In the genomic region with DNA sequence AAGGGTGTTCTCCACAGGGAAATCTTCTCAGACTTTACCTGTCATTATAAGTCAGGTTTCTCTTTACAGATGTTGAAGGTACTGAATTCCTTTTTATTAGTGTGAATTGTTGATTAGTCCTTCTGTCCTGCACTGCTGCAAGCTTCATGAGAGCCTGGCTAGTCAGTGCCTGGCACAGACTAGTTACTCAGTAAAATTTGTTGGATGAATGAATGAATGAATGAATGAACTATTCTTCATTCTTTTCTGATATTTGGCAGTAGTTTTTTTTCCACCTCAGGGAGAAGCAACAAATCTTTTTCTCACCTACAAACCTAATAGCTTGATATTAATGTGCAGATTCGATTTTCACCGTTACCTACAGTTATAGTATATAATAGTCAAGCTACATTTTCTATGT, we compare ENCODE assay signal across 32 cellular contexts.
DNase-seq lines count a peak whose midpoint lies in the region; ATAC-seq, FAIRE-seq and TF ChIP-seq lines count a peak whose summit lies in the region.
"Had no signal": no experiment of that assay in that cellular context is flagged by ENCODE, and none has a peak within 500 bp of the region (broad histone marks: within the 10 kb centered on the region; RNA-seq: fewer than 3 reads in every experiment).

No MANE protein-coding gene starts in this region.

- ATAC-seq in HepG2 (no peak), right lobe of liver (no peak), GM12878 (no peak), K562 (no peak), GM18505 (IDR thresholded peaks at IDR 0.05; ENCODE audit: unreplicated experiment) (no peak)
- ATAC-seq: A549; CD8-positive, alpha-beta T cell had no signal

- RAD21 ChIA-PET in GM12878 (lab: Charles Lee; ENCODE audit: unreplicated experiment), result interaction anchor here (0.8 to 5.3 kb wide), 9 partner anchors 570 to 984 kb away, joined by 3 to 92 read pairs (median 9); no protein-coding TSS in a partner anchor

- FAIRE-seq in HepG2 (lab: Jason Lieb, UNC) (no peak), GM12878 (lab: Jason Lieb, UNC) (no peak), K562 (lab: Jason Lieb, UNC) (no peak)
- FAIRE-seq: A204.1, A549, D721Med had no signal

- no peak for TF ChIP-seq POLR2A in HepG2 (IDR thresholded peaks at IDR 0.05; ENCODE audit: insufficient read depth in 1 of 2, low read depth in 2 of 2, low read length in 2 of 2)
- TF ChIP-seq POLR2A in right lobe of liver (IDR thresholded peaks at IDR 0.05), result no peak
- TF ChIP-seq POLR2A in GM12878 (IDR thresholded peaks at IDR 0.05; ENCODE audit: low read depth, low read length), result no peak
- no peak for TF ChIP-seq POLR2A in K562 (conservative IDR thresholded peaks at IDR 0.05)
- no peak for TF ChIP-seq POLR2A in GM18505 (IDR thresholded peaks at IDR 0.05; ENCODE audit: borderline replicate concordance, extremely low read depth, insufficient read depth, insufficient read length)

- H3K4me2 ChIP-seq in HepG2 (ENCODE audit: low read depth, low read length) (no peak overlapping the region), GM12878 (ENCODE audit: control insufficient read depth, insufficient read depth) (no peak overlapping the region), K562 (ENCODE audit: insufficient read depth, low read length) (no peak overlapping the region)
- H3K4me2 ChIP-seq: A549; BLaER1; BLaER1 treated with 17β-estradiol and CSF1 and Interleukin-3, amounts not matched to agents 10 nM and 100 nM had no signal

- H3K4me3 ChIP-seq in HepG2 (replicated peaks in 1 of 3; ENCODE audit: insufficient read depth in 1 of 3, low read depth in 2 of 3, low read length in 3 of 3), result no peak overlapping the region
- no peak overlapping the region for H3K4me3 ChIP-seq in right lobe of liver
- no peak overlapping the region for H3K4me3 ChIP-seq in GM12878
- H3K4me3 ChIP-seq in K562, result no peak overlapping the region
- H3K4me3 ChIP-seq: A549; BLaER1; BLaER1 treated with 17β-estradiol and CSF1 and Interleukin-3, amounts not matched to agents 10 nM and 100 nM had no signal

- H3K27ac ChIP-seq in HepG2 (ENCODE audit: extremely low read length, insufficient read depth, low read length) (no peak overlapping the region), right lobe of liver (no peak overlapping the region), GM12878 (ENCODE audit: control insufficient read depth, insufficient read depth) (no peak overlapping the region), K562 (ENCODE audit: extremely low read depth, low read depth, low read length) (no peak overlapping the region)
- H3K27ac ChIP-seq: 22Rv1; A549; BLaER1; BLaER1 treated with 17β-estradiol and CSF1 and Interleukin-3, amounts not matched to agents 10 nM and 100 nM; C4-2B had no signal

- CTCF ChIA-PET in HepG2 (lab: Yijun Ruan, JAX; ENCODE audit: low intra/inter-chr PET ratio, low total read pairs), result interaction anchor here (2.9 kb wide), 1 partner anchor 826 kb away, joined by 15 read pairs; no protein-coding TSS in a partner anchor
- CTCF ChIA-PET in GM12878 (lab: Yijun Ruan, JAX), result interaction anchor here (0.6 to 5.6 kb wide), 12 partner anchors 9 to 1175 kb away, joined by 3 to 140 read pairs (median 6); no protein-coding TSS in a partner anchor
- CTCF ChIA-PET in K562 (lab: Yijun Ruan, JAX; ENCODE audit: low intra/inter-chr PET ratio), result no interaction called here

- WGBS in HepG2 (ENCODE audit: low lambda C conversion rate), result 87% methylated on average over 2 of the region's 2 CpGs
- 89% methylated on average over 2 of the region's 2 CpGs for WGBS in right lobe of liver (ENCODE audit: insufficient coverage, low coverage, low lambda C conversion rate, missing lambda C conversion rate)
- 96% methylated on average over 2 of the region's 2 CpGs for WGBS in GM12878 (ENCODE audit: insufficient coverage, insufficient replicate concordance, low lambda C conversion rate, missing lambda C conversion rate)
- WGBS in K562 (ENCODE audit: insufficient coverage, low coverage, missing lambda C conversion rate), result 6% methylated on average over 2 of the region's 2 CpGs

- TF ChIP-seq RAD21 in HepG2 (CRISPR knock-in tag; IDR thresholded peaks at IDR 0.05) (no peak), GM12878 (IDR thresholded peaks at IDR 0.05; ENCODE audit: insufficient read depth, low read depth, low read length) (no peak), K562 (CRISPR knock-in tag; conservative IDR thresholded peaks at IDR 0.05 in 1 of 2, IDR thresholded peaks at IDR 0.05 in 1 of 2) (no peak)

- H3K9ac ChIP-seq in HepG2 (ENCODE audit: insufficient read depth, low read depth, low read length), result no peak overlapping the region
- H3K9ac ChIP-seq in GM12878 (ENCODE audit: control insufficient read depth, insufficient read depth, low read length), result no peak overlapping the region
- no peak overlapping the region for H3K9ac ChIP-seq in K562 (ENCODE audit: insufficient read depth in 1 of 2, low read depth in 2 of 2, low read length in 2 of 2)
- H3K9ac ChIP-seq: BLaER1; BLaER1 treated with 17β-estradiol and CSF1 and Interleukin-3, amounts not matched to agents 10 nM and 100 nM had no signal

- H3K9me1 ChIP-seq in K562 (ENCODE audit: control insufficient read depth, insufficient read depth, low read length), result no peaks in the 10 kb centered on the region

- H4K20me1 ChIP-seq in HepG2 (ENCODE audit: insufficient read depth, low read length), result no peaks in the 10 kb centered on the region
- H4K20me1 ChIP-seq in GM12878 (ENCODE audit: control insufficient read depth, insufficient read depth), result no peaks in the 10 kb centered on the region
- 0 out of 2 replicates have a peak, but pooled peaks cover 2% of the 10 kb centered on the region for H4K20me1 ChIP-seq in K562 (replicated peaks; ENCODE audit: control insufficient read depth, insufficient read depth, low read length)
- H4K20me1 ChIP-seq: BLaER1 had no signal

- H3K36me3 ChIP-seq in HepG2 (replicated peaks in 1 of 2; ENCODE audit: control insufficient read depth in 1 of 2, insufficient read depth in 2 of 2, low read length in 2 of 2) (no peaks in the 10 kb centered on the region), right lobe of liver (no peaks in the 10 kb centered on the region), GM12878 (ENCODE audit: control insufficient read depth in 2 of 2, insufficient read depth in 2 of 2, low read length in 1 of 2) (no peaks in the 10 kb centered on the region), K562 (ENCODE audit: control insufficient read depth, insufficient read depth, low read length) (no peaks in the 10 kb centered on the region)
- H3K36me3 ChIP-seq: BE2C, BLaER1 had no signal

- H2AFZ ChIP-seq in HepG2 (ENCODE audit: low read length), result no peak overlapping the region
- no peak overlapping the region for H2AFZ ChIP-seq in GM12878 (ENCODE audit: control insufficient read depth, low read depth, low read length)
- H2AFZ ChIP-seq in K562 (ENCODE audit: low read depth, low read length), result no peak overlapping the region

- no peaks in the 10 kb centered on the region for H3K27me3 ChIP-seq in HepG2 (ENCODE audit: control insufficient read depth in 1 of 2, insufficient read depth in 2 of 2, low read length in 2 of 2)
- H3K27me3 ChIP-seq in right lobe of liver, result no peaks in the 10 kb centered on the region
- H3K27me3 ChIP-seq in GM12878 (replicated peaks in 1 of 2; ENCODE audit: control insufficient read depth in 2 of 2, insufficient read depth in 2 of 2, low read length in 1 of 2), result no peaks in the 10 kb centered on the region
- no peaks in the 10 kb centered on the region for H3K27me3 ChIP-seq in K562 (ENCODE audit: control insufficient read depth in 2 of 2, insufficient read depth in 2 of 2, low read length in 2 of 2)
- H3K27me3 ChIP-seq: BE2C; BLaER1; BLaER1 treated with 17β-estradiol and CSF1 and Interleukin-3, amounts not matched to agents 10 nM and 100 nM had no signal

- H3K79me2 ChIP-seq in HepG2 (ENCODE audit: insufficient read depth, low read length) (no peaks in the 10 kb centered on the region), GM12878 (ENCODE audit: control insufficient read depth, insufficient read depth, low read length) (no peaks in the 10 kb centered on the region), K562 (ENCODE audit: control insufficient read depth, insufficient read depth, low read length) (no peaks in the 10 kb centered on the region)

- H3K9me3 ChIP-seq in HepG2 (ENCODE audit: low read length) (no peaks in the 10 kb centered on the region), right lobe of liver (no peaks in the 10 kb centered on the region), GM12878 (replicated peaks; ENCODE audit: control insufficient read depth, insufficient read depth, low read length) (no peaks in the 10 kb centered on the region), K562 (replicated peaks; ENCODE audit: control insufficient read depth, insufficient read depth, low read depth, low read length) (no peaks in the 10 kb centered on the region)
- H3K9me3 ChIP-seq: A549, BE2C, BLaER1, Caco-2 had no signal

- BruUV-seq in HepG2 (replicated peaks; lab: Mats Ljungman, UMichigan), result no TSS peak
- no TSS peak for BruUV-seq in GM12878 (replicated peaks; lab: Mats Ljungman, UMichigan)
- no TSS peak for BruUV-seq in K562 (replicated peaks; lab: Mats Ljungman, UMichigan)

- H3K4me1 ChIP-seq in HepG2 (ENCODE audit: insufficient read depth, low read length) (no peaks in the 10 kb centered on the region), right lobe of liver (no peaks in the 10 kb centered on the region), GM12878 (ENCODE audit: control insufficient read depth, insufficient read depth, low read length) (no peaks in the 10 kb centered on the region; the same call in 1 of the 2 replicates), K562 (replicated peaks in 1 of 2; ENCODE audit: control insufficient read depth in 2 of 2, insufficient read depth in 2 of 2, low read length in 2 of 2) (no peaks in the 10 kb centered on the region)
- H3K4me1 ChIP-seq: BE2C, Caco-2 had no signal

- no peak for TF ChIP-seq EP300 in HepG2 (IDR thresholded peaks at IDR 0.05; ENCODE audit: low read depth in 2 of 2, low read length in 2 of 2)
- TF ChIP-seq EP300 in HepG2 (CRISPR knock-in tag; IDR thresholded peaks at IDR 0.05; ENCODE audit: borderline replicate concordance), result no peak
- no peak for TF ChIP-seq EP300 in GM12878 (IDR thresholded peaks at IDR 0.05; ENCODE audit: borderline replicate concordance in 1 of 2, control insufficient read depth in 1 of 2, low read depth in 2 of 2, low read length in 2 of 2)
- no peak for TF ChIP-seq EP300 in K562 (IDR thresholded peaks at IDR 0.05; ENCODE audit: low read length)

- intact Hi-C loops in HepG2 (cut with micrococcal nuclease; ENCODE audit: unreplicated experiment), result no loop called here
- intact Hi-C loops in right lobe of liver (cut with DNase I), result no loop called here
- intact Hi-C loops in GM12878 (cut with micrococcal nuclease; ENCODE audit: unreplicated experiment), result no loop called here
- intact Hi-C loops in K562 (cut with micrococcal nuclease), result no loop called here

- SMC1A ChIA-PET in GM12878 (lab: Charles Lee; ENCODE audit: uncharacterized antibody, unreplicated experiment), result interaction anchor here (0.8 to 5.7 kb wide), 11 partner anchors 53 to 1175 kb away, joined by 3 to 87 read pairs (median 7); no protein-coding TSS in a partner anchor

- DNase-seq in HepG2 (ENCODE audit: low spot score) (no peak), right lobe of liver (no peak), GM12878 (ENCODE audit: low read depth, low spot score) (no peak), K562 (ENCODE audit: extremely low read depth in 1 of 4, low spot score in 3 of 4) (no peak), glomerular visceral epithelial cell (ENCODE audit: extremely low spot score) (no peak)
- DNase-seq: 8988T; ACHN; AML-193; BE2C; C1 segment of cervical spinal cord; Caco-2; Calu3; CD4-positive, alpha-beta memory T cell; CD4-positive, alpha-beta T cell; CD4-positive, CD25-positive, alpha-beta regulatory T cell; CD8-positive, alpha-beta memory T cell; CD8-positive, alpha-beta T cell; COR-L47; DMS 273 treated with DMSO at 0.1 percent for 48 hours; DMS153; DMS79; DMS79 treated with DMSO at 0.1 percent for 48 hours; DND-41; EL had no signal

- TF ChIP-seq CTCF in HepG2 (CRISPR knock-in tag; IDR thresholded peaks at IDR 0.05) (no peak), right lobe of liver (IDR thresholded peaks at IDR 0.05) (no peak), GM12878 (IDR thresholded peaks at IDR 0.05 in 2 of 3, conservative IDR thresholded peaks at IDR 0.05 in 1 of 3; ENCODE audit: control insufficient read depth in 2 of 3, extremely low read depth in 1 of 3, insufficient read depth in 1 of 3, low read depth in 3 of 3, low read length in 3 of 3) (no peak), K562 (IDR thresholded peaks at IDR 0.05 in 2 of 3, conservative IDR thresholded peaks at IDR 0.05 in 1 of 3; ENCODE audit: insufficient read depth in 2 of 3, low read depth in 1 of 3, low read length in 3 of 3) (no peak)

- in situ Hi-C loops in HepG2 (cut with HindIII; ENCODE audit: extremely low pct_ligation_motif_present, low pct_unique_long_range_greater_than_20kb), result loop anchor here (25.0 kb wide), 2 partner anchors 297 to 522 kb away; no protein-coding TSS in a partner anchor
- in situ Hi-C loops in GM12878 (cut with MboI), result no loop called here
- in situ Hi-C loops in K562 (cut with MboI), result loop anchor here (25.0 kb wide), 3 partner anchors 372 to 1172 kb away; no protein-coding TSS in a partner anchor

- POLR2A ChIA-PET in HepG2 (lab: Yijun Ruan, JAX), result no interaction called here
- POLR2A ChIA-PET in GM12878 (lab: Charles Lee), result no interaction called here
- POLR2A ChIA-PET in K562 (lab: Yijun Ruan, JAX), result no interaction called here

Comparison
In these comparisons a context has a peak if more than half of its experiments do, and no peak if none do; other contexts are left out.
1. Of the 241 proteins assayed by ChIP-seq in both HepG2 and K562: peak only in HepG2: none; only in K562: none; in both: ZNF24; in neither: 240.